Comparison of ENCODE assay signal across 24 cellular contexts in genomic region chr16:80171746-80172145, GRCh38.
A peak's percentile ranks its signal among the peaks of the same experiment; 100 is the strongest.
DNase-seq lines count a peak whose midpoint lies in the region; ATAC-seq and TF ChIP-seq lines count a peak whose summit lies in the region.
"Had no signal": no experiment of that assay in that cellular context is flagged by ENCODE, and none has a peak within 500 bp of the region (broad histone marks: within the 10 kb centered on the region; RNA-seq: fewer than 3 reads in every experiment).

No MANE protein-coding gene starts in this region.

- no peak overlapping the region for H3K27ac ChIP-seq in aorta (ENCODE audit: low read depth in 1 of 2, low read length in 2 of 2)
- H3K27ac ChIP-seq: 22Rv1; A549; BLaER1 treated with 17β-estradiol and CSF1 and Interleukin-3, amounts not matched to agents 10 nM and 100 nM; C4-2B had no signal

- intact Hi-C loops in aorta (cut with DNase I) = no loop called here

- in situ Hi-C loops in ACHN (cut with HindIII; ENCODE audit: low pct_ligation_motif_present, low pct_unique_long_range_greater_than_20kb, low sequenced_read_pairs) = no loop called here

- ATAC-seq in aorta (ENCODE audit: low FRiP score) = no peak
- no peak for ATAC-seq in activated CD4-positive, CD25-positive, alpha-beta regulatory T cell treated with anti-CD3 and anti-CD28 coated beads, Interleukin-2, amount 50 U/mL, for 24 hours
- ATAC-seq: A549, GM12878 had no signal

- H3K4me1 ChIP-seq in adipocyte (ENCODE audit: control insufficient read depth, insufficient read depth, low read length) (peaks cover 31% of the 10 kb centered on the region), aorta (ENCODE audit: control insufficient read depth in 1 of 2, insufficient read depth in 2 of 2, low read length in 2 of 2) (no peaks in the 10 kb centered on the region)
- H3K4me1 ChIP-seq: BLaER1 treated with 17β-estradiol and CSF1 and Interleukin-3, amounts not matched to agents 10 nM and 100 nM had no signal

- peak; percentile 42 for DNase-seq in AG09319 (ENCODE audit: extremely low read depth, low read depth)
- peak; percentile 90 for DNase-seq in adipocyte (ENCODE audit: low read depth)
- DNase-seq in fibroblast of gingiva (ENCODE audit: low read depth) = peak; percentile 41
- DNase-seq in fibroblast of the aortic adventitia (ENCODE audit: low read depth) = peak; percentile 13
- no peak for DNase-seq in ACHN
- DNase-seq in aorta = no peak
- DNase-seq: AML-193; CD4-positive, alpha-beta memory T cell; CD4-positive, CD25-positive, alpha-beta regulatory T cell; CD8-positive, alpha-beta memory T cell; COR-L47; DMS 273 treated with DMSO at 0.1 percent for 48 hours; DMS153; DMS53; DMS79; DND-41; EL; GDM1 had no signal

- 22 to 26% methylated on average over 4 of the region's 4 CpGs for WGBS in aorta, 2 donors

- H3K4me3 ChIP-seq in adipocyte (ENCODE audit: low read length) (no peak overlapping the region), fibroblast of the aortic adventitia (ENCODE audit: low read depth, low read length) (no peak overlapping the region), aorta (ENCODE audit: low read length in 2 of 2) (no peak overlapping the region)
- H3K4me3 ChIP-seq: A549; BLaER1 treated with 17β-estradiol and CSF1 and Interleukin-3, amounts not matched to agents 10 nM and 100 nM; GM12878 had no signal

- H3K27me3 ChIP-seq in adipocyte (replicated peaks; ENCODE audit: control insufficient read depth, insufficient read depth, low read length) (no peaks in the 10 kb centered on the region), aorta (ENCODE audit: control insufficient read depth in 1 of 2, insufficient read depth in 2 of 2, low read length in 1 of 2) (no peaks in the 10 kb centered on the region)
- H3K27me3 ChIP-seq: BLaER1 treated with 17β-estradiol and CSF1 and Interleukin-3, amounts not matched to agents 10 nM and 100 nM had no signal

- no peak overlapping the region for H3K9ac ChIP-seq in adipocyte (ENCODE audit: low read length)
- H3K9ac ChIP-seq: BLaER1 treated with 17β-estradiol and CSF1 and Interleukin-3, amounts not matched to agents 10 nM and 100 nM had no signal

- H3K36me3 ChIP-seq in adipocyte (ENCODE audit: control insufficient read depth, insufficient read depth, low read length, severe bottlenecking) (no peaks in the 10 kb centered on the region), aorta (ENCODE audit: control insufficient read depth in 1 of 2, insufficient read depth in 2 of 2, low read length in 1 of 2) (no peaks in the 10 kb centered on the region)
- H3K36me3 ChIP-seq: BLaER1 treated with 17β-estradiol and CSF1 and Interleukin-3, amounts not matched to agents 10 nM and 100 nM had no signal

- peak; percentile 12 for TF ChIP-seq CTCF in AG09319 (IDR thresholded peaks at IDR 0.05; ENCODE audit: low read depth, low read length)
- no peak for TF ChIP-seq CTCF in fibroblast of the aortic adventitia (IDR thresholded peaks at IDR 0.05; ENCODE audit: insufficient read depth, low read length)

- H3K9me3 ChIP-seq in adipocyte (ENCODE audit: control insufficient read depth, low read length) (no peaks in the 10 kb centered on the region), aorta (ENCODE audit: control insufficient read depth, low read length) (peaks cover 1% of the 10 kb centered on the region)
- H3K9me3 ChIP-seq: A549; BLaER1 treated with 17β-estradiol and CSF1 and Interleukin-3, amounts not matched to agents 10 nM and 100 nM had no signal

Comparison
In these comparisons a context has a peak if more than half of its experiments do, and no peak if none do; other contexts are left out.
1. DNase-seq: peak in AG09319 (single experiment), adipocyte (single experiment), fibroblast of gingiva (single experiment) and fibroblast of the aortic adventitia (single experiment); none in ACHN (single experiment) and aorta (0 of 2).